ENCODE assay signal across 17 cellular contexts in genomic region chr17:51250314-51250840, GRCh38. TPM values are rescaled to one million over a fixed set of nuclear protein-coding genes. Genes with fewer than 3 reads are reported as not detected.
DNase-seq lines count a peak whose midpoint lies in the region; TF ChIP-seq lines count a peak whose summit lies in the region.
"Had no signal": no experiment of that assay in that cellular context is flagged by ENCODE, and none has a peak within 500 bp of the region (broad histone marks: within the 10 kb centered on the region; RNA-seq: fewer than 3 reads in every experiment).

No MANE protein-coding gene starts in this region.

- H3K4me1 ChIP-seq in HEK293 (ENCODE audit: control insufficient read depth, insufficient read depth, low read length) (no peaks in the 10 kb centered on the region), SJSA1 (replicated peaks) (peaks cover 19% of the 10 kb centered on the region)
- H3K4me1 ChIP-seq: BLaER1, Caco-2, HAP-1 had no signal

- TF ChIP-seq CTCF in HEK293 (tag by site-specific recombination; IDR thresholded peaks at IDR 0.05) (no peak), endothelial cell (IDR thresholded peaks at IDR 0.05; ENCODE audit: unreplicated experiment) (no peak)

- H3K27ac Mint-ChIP-seq in endothelial cell (ENCODE audit: unreplicated experiment), result no peak overlapping the region
- H3K27ac Mint-ChIP-seq: GM23338, IgD-negative memory B cell had no signal

- H3K27me3 ChIP-seq in SJSA1 (replicated peaks), result no peaks in the 10 kb centered on the region
- H3K27me3 ChIP-seq: BLaER1 had no signal

- no peaks in the 10 kb centered on the region for H3K9me3 Mint-ChIP-seq in endothelial cell (ENCODE audit: unreplicated experiment)
- H3K9me3 Mint-ChIP-seq: CD8-positive, alpha-beta memory T cell; GM23338; IgD-negative memory B cell had no signal

- H3K27ac ChIP-seq in HEK293 (ENCODE audit: extremely low read depth, low read depth, low read length), result no peak overlapping the region
- peak overlapping the region; percentile 62 for H3K27ac ChIP-seq in SJSA1
- H3K27ac ChIP-seq: A549, BLaER1, HL-60 had no signal

- no peaks in the 10 kb centered on the region for H3K27me3 Mint-ChIP-seq in endothelial cell (ENCODE audit: unreplicated experiment)
- H3K27me3 Mint-ChIP-seq: CD8-positive, alpha-beta memory T cell; IgD-negative memory B cell had no signal

- POLR2A ChIA-PET in HEK293 (lab: Yijun Ruan, JAX), result interaction anchor here (0.5 kb wide), 1 partner anchor 17 kb away, joined by 6 read pairs; no protein-coding TSS in a partner anchor

- H3K36me3 Mint-ChIP-seq in endothelial cell (ENCODE audit: low read depth, unreplicated experiment), result peaks cover 9% of the 10 kb centered on the region

- H3K9me3 ChIP-seq in HEK293 (ENCODE audit: control insufficient read depth, insufficient read depth, low read depth, low read length) (no peaks in the 10 kb centered on the region), SJSA1 (replicated peaks) (no peaks in the 10 kb centered on the region)
- H3K9me3 ChIP-seq: A549, Caco-2, HAP-1 had no signal

- CTCF ChIA-PET in HEK293 (lab: Yijun Ruan, JAX), result no interaction called here

- H3K4me3 ChIP-seq in HEK293 (ENCODE audit: low read depth, low read length) (no peak overlapping the region), SJSA1 (no peak overlapping the region)
- H3K4me3 ChIP-seq: A549, BLaER1, GM23338, HAP-1 had no signal

- H3K36me3 ChIP-seq in HEK293 (ENCODE audit: control insufficient read depth in 2 of 2, insufficient read depth in 1 of 2, low read length in 2 of 2), result peaks cover 23 to 33% of the 10 kb centered on the region in 2 experiments
- H3K36me3 ChIP-seq in SJSA1, result peaks cover 18% of the 10 kb centered on the region

- DNase-seq in EH (ENCODE audit: low read depth), result peak; percentile 29
- DNase-seq in SJSA1 (ENCODE audit: low read depth in 1 of 2, low spot score in 2 of 2), result no peak
- DNase-seq in iris pigment epithelial cell (ENCODE audit: low read depth), result peak; percentile 67
- no peak for DNase-seq in HuH-7 (ENCODE audit: low spot score)
- DNase-seq in cerebellar nuclear complex (lab: John Stamatoyannopoulos, UW), result no peak
- DNase-seq in endothelial cell (ENCODE audit: low spot score), result no peak
- DNase-seq: AML-193; Caco-2; CD8-positive, alpha-beta memory T cell; KG1 had no signal

- H3K4me1 Mint-ChIP-seq in endothelial cell (ENCODE audit: unreplicated experiment), result no peaks in the 10 kb centered on the region

- H3K4me3 Mint-ChIP-seq in endothelial cell (ENCODE audit: unreplicated experiment), result no peak overlapping the region
- H3K4me3 Mint-ChIP-seq: GM23338, IgD-negative memory B cell had no signal

TF ChIP-seq in HEK293, 187 proteins besides CTCF, POLR2A, EP300 and RAD21:
- TF ChIP-seq TRIM28 (IDR thresholded peaks at IDR 0.05; ENCODE audit: borderline replicate concordance, low read length) (peak; percentile 45; the same call in 1 of the 2 replicates), ZNF239 (tag by site-specific recombination; IDR thresholded peaks at IDR 0.05) (no peak), OVOL3 (tag by site-specific recombination; IDR thresholded peaks at IDR 0.05) (no peak), ZNF654 (tag by site-specific recombination; IDR thresholded peaks at IDR 0.05; ENCODE audit: low read depth) (no peak), ZNF580 (tag by site-specific recombination; IDR thresholded peaks at IDR 0.05) (no peak), ZNF221 (tag by site-specific recombination; IDR thresholded peaks at IDR 0.05; ENCODE audit: borderline replicate concordance) (no peak), ZSCAN5A (tag by site-specific recombination; IDR thresholded peaks at IDR 0.05) (no peak), TCF7L2 (IDR thresholded peaks at IDR 0.05; ENCODE audit: borderline replicate concordance, low read depth, low read length) (no peak), SETDB1 (IDR thresholded peaks at IDR 0.05; ENCODE audit: insufficient read length, low read length) (peak; percentile 80), ZNF707 (tag by site-specific recombination; IDR thresholded peaks at IDR 0.05) (no peak), ZNF133 (tag by site-specific recombination; IDR thresholded peaks at IDR 0.05) (peak; percentile 59; the same call in 1 of the 2 replicates), SP7 (tag by site-specific recombination; IDR thresholded peaks at IDR 0.05) (no peak), KLF10 (tag by site-specific recombination; IDR thresholded peaks at IDR 0.05) (no peak), ZNF366 (tag by site-specific recombination; conservative IDR thresholded peaks at IDR 0.05) (no peak), ZNF184 (tag by site-specific recombination; IDR thresholded peaks at IDR 0.05) (no peak), ZSCAN18 (tag by site-specific recombination; IDR thresholded peaks at IDR 0.05) (no peak), ZXDB (tag by site-specific recombination; IDR thresholded peaks at IDR 0.05) (no peak)
TF ChIP-seq in HEK293: peak in this region for 3.

RNA-seq across cellular contexts. Expression of gene MBTD1, which starts 9.5 kb away (rescaled TPM):
- total RNA-seq in SJSA1 (2014; rRNA removed; shearing (Covaris generic)), result 7.4 and 11.3 TPM in 2 replicates
- 24.4 TPM for total RNA-seq in endothelial cell (ENCODE audit: unreplicated experiment)

RNA-seq across cellular contexts. Expression of gene UTP18, which starts 10.0 kb away (rescaled TPM):
- 90.7 and 95.1 TPM in 2 replicates for total RNA-seq in SJSA1 (2014; rRNA removed; shearing (Covaris generic))
- total RNA-seq in endothelial cell (ENCODE audit: unreplicated experiment), result 31.5 TPM

Comparison
In these comparisons a context has a peak if more than half of its experiments do, and no peak if none do; other contexts are left out.
1. DNase-seq: peak in EH (single experiment) and iris pigment epithelial cell (single experiment); none in SJSA1 (0 of 2), HuH-7 (single experiment), cerebellar nuclear complex (0 of 2) and endothelial cell (single experiment).